Comparison of ENCODE assay signal across 8 cellular contexts in the genomic region with DNA sequence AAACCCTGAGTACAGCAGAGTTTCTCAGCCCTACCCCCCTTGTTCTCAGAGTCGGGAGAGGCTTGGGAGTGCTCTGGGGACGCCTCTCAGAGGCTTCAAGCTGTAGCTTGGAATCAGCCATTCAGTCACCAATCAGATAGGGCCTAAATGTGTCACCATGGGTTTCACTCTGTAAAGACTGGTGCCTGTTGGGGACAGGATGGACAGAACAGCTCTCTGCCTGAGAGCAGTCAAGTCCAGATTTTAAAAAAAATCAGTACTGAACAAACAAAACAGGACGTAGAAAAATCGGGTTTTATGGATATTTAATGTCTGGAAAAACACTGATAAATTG. TPM values are rescaled to one million over a fixed set of nuclear protein-coding genes. Genes with fewer than 3 reads are reported as not detected.
DNase-seq lines count a peak whose midpoint lies in the region; ATAC-seq, FAIRE-seq and TF ChIP-seq lines count a peak whose summit lies in the region.

No MANE protein-coding gene starts in this region.

- ATAC-seq in HCT116 (0 out of 2 replicates have a peak, but pooled peaks have one; percentile 2), HG03196 (IDR thresholded peaks at IDR 0.05; ENCODE audit: unreplicated experiment) (no peak), GM21737 (IDR thresholded peaks at IDR 0.05; ENCODE audit: unreplicated experiment) (no peak), HG02588 (IDR thresholded peaks at IDR 0.05; ENCODE audit: unreplicated experiment) (no peak)

- peaks cover 9% of the 10 kb centered on the region for H3K4me1 Mint-ChIP-seq in glutamatergic neuron (ENCODE audit: low read depth, unreplicated experiment)

- intact Hi-C loops in HCT116 (cut with micrococcal nuclease), result loop anchor here (5.0 kb wide), 1 partner anchor 68 kb away; a partner anchor contains a TSS

- peaks cover 20 to 26% of the 10 kb centered on the region in 2 experiments; a peak in 2 of 4 replicates for H3K36me3 ChIP-seq in HCT116 (ENCODE audit: control insufficient read depth in 1 of 2, insufficient read depth in 2 of 2, low read length in 2 of 2)
- peaks cover 13% of the 10 kb centered on the region for H3K36me3 ChIP-seq in WERI-Rb-1
- no peaks in the 10 kb centered on the region for H3K36me3 ChIP-seq in smooth muscle cell (ENCODE audit: low read depth)

- H3K9me3 Mint-ChIP-seq in glutamatergic neuron (ENCODE audit: unreplicated experiment), result peaks cover 6% of the 10 kb centered on the region

- H3K4me3 ChIP-seq in HCT116 (replicated peaks in 1 of 2; ENCODE audit: low read depth in 1 of 2, low read length in 2 of 2) (peak overlapping the region; percentile 94 to 96), WERI-Rb-1 (ENCODE audit: low read depth, low read length) (no peak overlapping the region), smooth muscle cell (peak overlapping the region; percentile 93)

- POLR2A ChIA-PET in HCT116 (lab: Charles Lee), result no interaction called here

- H3K27me3 ChIP-seq in HCT116 (ENCODE audit: insufficient read depth, low read length) (no peaks in the 10 kb centered on the region), WERI-Rb-1 (ENCODE audit: insufficient read depth, low read depth, severe bottlenecking) (no peaks in the 10 kb centered on the region), smooth muscle cell (ENCODE audit: low read depth) (no peaks in the 10 kb centered on the region)

- DNase-seq in HCT116 (ENCODE audit: low read depth, low spot score), result no peak
- no peak for DNase-seq in WERI-Rb-1
- no peak for DNase-seq in glutamatergic neuron
- no peak for DNase-seq in smooth muscle cell (lab: John Stamatoyannopoulos, UW; ENCODE audit: unreplicated experiment)
- DNase-seq in urothelium cell line (ENCODE audit: low spot score), result no peak

- H3K4me2 ChIP-seq in HCT116 (ENCODE audit: low read length), result peak overlapping the region; percentile 80
- peak overlapping the region; percentile 88 for H3K4me2 ChIP-seq in smooth muscle cell

- peak overlapping the region; percentile 93 for H3K4me3 Mint-ChIP-seq in glutamatergic neuron (ENCODE audit: unreplicated experiment)

- H4K20me1 ChIP-seq in HCT116 (ENCODE audit: insufficient read depth) (no peaks in the 10 kb centered on the region; the same call in 1 of the 2 replicates), smooth muscle cell (ENCODE audit: low read depth) (peaks cover 51% of the 10 kb centered on the region)

- no TSS peak for BruUV-seq in HCT116 (replicated peaks; lab: Mats Ljungman, UMichigan)

- peaks cover 4% of the 10 kb centered on the region for H3F3A ChIP-seq in smooth muscle cell (ENCODE audit: low read depth)

- H3K4me1 ChIP-seq in HCT116 (ENCODE audit: control insufficient read depth in 1 of 2, insufficient read depth in 2 of 2, low read length in 2 of 2), result peaks cover 7 to 31% of the 10 kb centered on the region in 2 experiments; a peak in 3 of 4 replicates
- peaks cover 8% of the 10 kb centered on the region for H3K4me1 ChIP-seq in smooth muscle cell (ENCODE audit: low read depth)

- RAD21 ChIA-PET in HCT116 (lab: Charles Lee; ENCODE audit: low non-redundant PET in 1 of 2, low total read pairs in 2 of 2, uncharacterized antibody in 2 of 2, unreplicated experiment in 2 of 2), result no interaction called here

- peak overlapping the region; percentile 96 for H3K27ac ChIP-seq in HCT116 (ENCODE audit: low read depth, low read length)
- H3K27ac ChIP-seq in WERI-Rb-1, result peak overlapping the region; percentile 84; the same call in 1 of the 2 replicates
- peak overlapping the region; percentile 96 for H3K27ac ChIP-seq in smooth muscle cell (ENCODE audit: low read depth)

- H3K9me2 ChIP-seq in HCT116 (ENCODE audit: insufficient read depth), result no peaks in the 10 kb centered on the region

- H3K27me3 Mint-ChIP-seq in glutamatergic neuron (ENCODE audit: unreplicated experiment), result peaks cover 8% of the 10 kb centered on the region

- WGBS in smooth muscle cell (ENCODE audit: low lambda C conversion rate), result 29% methylated on average over 4 of the region's 4 CpGs

- FAIRE-seq in urothelium cell line (lab: Jason Lieb, UNC), result no peak

- TF ChIP-seq POLR2A in HCT116 (IDR thresholded peaks at IDR 0.05; ENCODE audit: borderline replicate concordance, extremely low read depth, insufficient read depth, insufficient read length), result no peak

- CTCF ChIA-PET in HCT116 (lab: Charles Lee), result no interaction called here

- H3K9ac ChIP-seq in HCT116 (ENCODE audit: low read length) (peak overlapping the region; percentile 98), smooth muscle cell (ENCODE audit: low read depth) (peak overlapping the region; percentile 94)

- H2AFZ ChIP-seq in HCT116 (ENCODE audit: low read depth, low read length, poor library complexity, severe bottlenecking) (no peak overlapping the region), smooth muscle cell (ENCODE audit: low read depth) (no peak overlapping the region)

- H3K79me2 ChIP-seq in HCT116 (ENCODE audit: insufficient read depth, low read length) (peaks cover 45% of the 10 kb centered on the region), smooth muscle cell (ENCODE audit: low read depth) (peaks cover 21% of the 10 kb centered on the region)

- H3K27ac Mint-ChIP-seq in glutamatergic neuron (ENCODE audit: unreplicated experiment), result peak overlapping the region; percentile 93

- TF ChIP-seq RAD21 in HCT116 (IDR thresholded peaks at IDR 0.05; ENCODE audit: low read depth), result no peak

- peaks cover 3% of the 10 kb centered on the region for H3K36me3 Mint-ChIP-seq in glutamatergic neuron (ENCODE audit: unreplicated experiment)

- H3K9me3 ChIP-seq in HCT116 (ENCODE audit: control insufficient read depth in 1 of 2, insufficient read depth in 1 of 2, low read depth in 1 of 2, low read length in 2 of 2) (no peaks in the 10 kb centered on the region), WERI-Rb-1 (ENCODE audit: severe bottlenecking) (no peaks in the 10 kb centered on the region), smooth muscle cell (replicated peaks; ENCODE audit: low read depth) (no peaks in the 10 kb centered on the region)

- no peak for TF ChIP-seq CTCF in HCT116 (IDR thresholded peaks at IDR 0.05 in 2 of 3, conservative IDR thresholded peaks at IDR 0.05 in 1 of 3; ENCODE audit: borderline replicate concordance in 1 of 3, insufficient read depth in 1 of 3, low read depth in 2 of 3, low read length in 2 of 3)
- no peak for TF ChIP-seq CTCF in WERI-Rb-1 (IDR thresholded peaks at IDR 0.05; ENCODE audit: low read depth, low read length)
- TF ChIP-seq CTCF in glutamatergic neuron (IDR thresholded peaks at IDR 0.05; ENCODE audit: partially characterized antibody, unreplicated experiment), result no peak
- no peak for TF ChIP-seq CTCF in smooth muscle cell (IDR thresholded peaks at IDR 0.05; ENCODE audit: borderline replicate concordance, insufficient read depth, poor library complexity, severe bottlenecking)

TF ChIP-seq in HCT116, 20 proteins besides CTCF, POLR2A, EP300 and RAD21:
- TF ChIP-seq POLR2AphosphoS5 (IDR thresholded peaks at IDR 0.05; ENCODE audit: low read depth, low read length) (no peak), EZH2phosphoT487 (IDR thresholded peaks at IDR 0.05; ENCODE audit: borderline replicate concordance) (no peak), SRF (IDR thresholded peaks at IDR 0.05; ENCODE audit: low read depth) (no peak), CBX3 (IDR thresholded peaks at IDR 0.05; ENCODE audit: low read depth) (no peak), TCF7L2 (IDR thresholded peaks at IDR 0.05; ENCODE audit: borderline replicate concordance, extremely low read depth, insufficient read depth, insufficient read length) (no peak), SP1 (IDR thresholded peaks at IDR 0.05; ENCODE audit: low read depth) (no peak), FOSL1 (IDR thresholded peaks at IDR 0.05; ENCODE audit: low read depth) (no peak), ELF1 (IDR thresholded peaks at IDR 0.05; ENCODE audit: borderline replicate concordance, low read depth) (no peak), ZNF274 (IDR thresholded peaks at IDR 0.05; ENCODE audit: low read depth, low read length) (no peak)
- TF ChIP-seq, protein P1, sequence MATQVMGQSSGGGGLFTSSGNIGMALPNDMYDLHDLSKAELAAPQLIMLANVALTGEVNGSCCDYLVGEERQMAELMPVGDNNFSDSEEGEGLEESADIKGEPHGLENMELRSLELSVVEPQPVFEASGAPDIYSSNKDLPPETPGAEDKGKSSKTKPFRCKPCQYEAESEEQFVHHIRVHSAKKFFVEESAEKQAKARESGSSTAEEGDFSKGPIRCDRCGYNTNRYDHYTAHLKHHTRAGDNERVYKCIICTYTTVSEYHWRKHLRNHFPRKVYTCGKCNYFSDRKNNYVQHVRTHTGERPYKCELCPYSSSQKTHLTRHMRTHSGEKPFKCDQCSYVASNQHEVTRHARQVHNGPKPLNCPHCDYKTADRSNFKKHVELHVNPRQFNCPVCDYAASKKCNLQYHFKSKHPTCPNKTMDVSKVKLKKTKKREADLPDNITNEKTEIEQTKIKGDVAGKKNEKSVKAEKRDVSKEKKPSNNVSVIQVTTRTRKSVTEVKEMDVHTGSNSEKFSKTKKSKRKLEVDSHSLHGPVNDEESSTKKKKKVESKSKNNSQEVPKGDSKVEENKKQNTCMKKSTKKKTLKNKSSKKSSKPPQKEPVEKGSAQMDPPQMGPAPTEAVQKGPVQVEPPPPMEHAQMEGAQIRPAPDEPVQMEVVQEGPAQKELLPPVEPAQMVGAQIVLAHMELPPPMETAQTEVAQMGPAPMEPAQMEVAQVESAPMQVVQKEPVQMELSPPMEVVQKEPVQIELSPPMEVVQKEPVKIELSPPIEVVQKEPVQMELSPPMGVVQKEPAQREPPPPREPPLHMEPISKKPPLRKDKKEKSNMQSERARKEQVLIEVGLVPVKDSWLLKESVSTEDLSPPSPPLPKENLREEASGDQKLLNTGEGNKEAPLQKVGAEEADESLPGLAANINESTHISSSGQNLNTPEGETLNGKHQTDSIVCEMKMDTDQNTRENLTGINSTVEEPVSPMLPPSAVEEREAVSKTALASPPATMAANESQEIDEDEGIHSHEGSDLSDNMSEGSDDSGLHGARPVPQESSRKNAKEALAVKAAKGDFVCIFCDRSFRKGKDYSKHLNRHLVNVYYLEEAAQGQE (IDR thresholded peaks at IDR 0.05; ENCODE audit: low read depth), result no peak
- TF ChIP-seq, protein P2, sequence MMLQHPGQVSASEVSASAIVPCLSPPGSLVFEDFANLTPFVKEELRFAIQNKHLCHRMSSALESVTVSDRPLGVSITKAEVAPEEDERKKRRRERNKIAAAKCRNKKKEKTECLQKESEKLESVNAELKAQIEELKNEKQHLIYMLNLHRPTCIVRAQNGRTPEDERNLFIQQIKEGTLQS (IDR thresholded peaks at IDR 0.05), result no peak
- TF ChIP-seq, protein P3, sequence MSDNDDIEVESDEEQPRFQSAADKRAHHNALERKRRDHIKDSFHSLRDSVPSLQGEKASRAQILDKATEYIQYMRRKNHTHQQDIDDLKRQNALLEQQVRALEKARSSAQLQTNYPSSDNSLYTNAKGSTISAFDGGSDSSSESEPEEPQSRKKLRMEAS (IDR thresholded peaks at IDR 0.05), result no peak

RNA-seq across cellular contexts. Expression of a gene that starts 1.3 kb away (rescaled TPM):
- total RNA-seq in HCT116 (2021; ENCODE audit: unreplicated experiment) (26.7 TPM), glutamatergic neuron (ENCODE audit: unreplicated experiment) (23.1 TPM), smooth muscle cell (18.6 and 22.2 TPM in 2 replicates)
- 21.2 and 26.4 TPM in 2 replicates for polyA plus RNA-seq in HCT116 (2012)
- polyA plus RNA-seq in smooth muscle cell, result 38.8 and 41.3 TPM in 2 replicates
